In genomic region chr5:138459311-138459710, GRCh38 we compare ENCODE assay signal across 1 cellular context.
TF ChIP-seq lines count a peak whose summit lies in the region.

No MANE protein-coding gene starts in this region.

TF ChIP-seq in HepG2, 621 proteins besides CTCF, POLR2A, EP300 and RAD21 (continued from another document):
- TF ChIP-seq TRIM22 (IDR thresholded peaks at IDR 0.05): no peak
- TF ChIP-seq SCMH1 (CRISPR knock-in tag; IDR thresholded peaks at IDR 0.05; ENCODE audit: borderline replicate concordance): no peak
- TF ChIP-seq NR2F1 (CRISPR knock-in tag; IDR thresholded peaks at IDR 0.05): no peak
- TF ChIP-seq SP1 (IDR thresholded peaks at IDR 0.05): no peak
- TF ChIP-seq SP1 (CRISPR knock-in tag; IDR thresholded peaks at IDR 0.05): no peak
- TF ChIP-seq HIC2 (CRISPR knock-in tag; IDR thresholded peaks at IDR 0.05; ENCODE audit: low read depth): peak; percentile 36; the same call in 1 of the 2 replicates
- no peak for TF ChIP-seq ZNF891 (CRISPR knock-in tag; IDR thresholded peaks at IDR 0.05)
- peak; percentile 27; the same call in 1 of the 2 replicates for TF ChIP-seq ZNF563 (CRISPR knock-in tag; IDR thresholded peaks at IDR 0.05)
- TF ChIP-seq ZEB1 (IDR thresholded peaks at IDR 0.05; ENCODE audit: insufficient replicate concordance, low read depth): no peak
- 0 out of 2 replicates have a peak, but pooled peaks have one; percentile 67 for TF ChIP-seq ZNF331 (CRISPR knock-in tag; IDR thresholded peaks at IDR 0.05)
- TF ChIP-seq ZNF543 (CRISPR knock-in tag; IDR thresholded peaks at IDR 0.05): no peak
- TF ChIP-seq ZNF670 (CRISPR knock-in tag; IDR thresholded peaks at IDR 0.05; ENCODE audit: borderline replicate concordance): 0 out of 2 replicates have a peak, but pooled peaks have one; percentile 63
- no peak for TF ChIP-seq TRIM24 (CRISPR knock-in tag; IDR thresholded peaks at IDR 0.05)
- no peak for TF ChIP-seq ISL2 (CRISPR knock-in tag; IDR thresholded peaks at IDR 0.05)
- peak; percentile 91 for TF ChIP-seq ZFP36L1 (CRISPR knock-in tag; IDR thresholded peaks at IDR 0.05)
- TF ChIP-seq ZNF766 (CRISPR knock-in tag; IDR thresholded peaks at IDR 0.05; ENCODE audit: borderline replicate concordance): peak; percentile 52; the same call in 1 of the 2 replicates
